In the genomic region with DNA sequence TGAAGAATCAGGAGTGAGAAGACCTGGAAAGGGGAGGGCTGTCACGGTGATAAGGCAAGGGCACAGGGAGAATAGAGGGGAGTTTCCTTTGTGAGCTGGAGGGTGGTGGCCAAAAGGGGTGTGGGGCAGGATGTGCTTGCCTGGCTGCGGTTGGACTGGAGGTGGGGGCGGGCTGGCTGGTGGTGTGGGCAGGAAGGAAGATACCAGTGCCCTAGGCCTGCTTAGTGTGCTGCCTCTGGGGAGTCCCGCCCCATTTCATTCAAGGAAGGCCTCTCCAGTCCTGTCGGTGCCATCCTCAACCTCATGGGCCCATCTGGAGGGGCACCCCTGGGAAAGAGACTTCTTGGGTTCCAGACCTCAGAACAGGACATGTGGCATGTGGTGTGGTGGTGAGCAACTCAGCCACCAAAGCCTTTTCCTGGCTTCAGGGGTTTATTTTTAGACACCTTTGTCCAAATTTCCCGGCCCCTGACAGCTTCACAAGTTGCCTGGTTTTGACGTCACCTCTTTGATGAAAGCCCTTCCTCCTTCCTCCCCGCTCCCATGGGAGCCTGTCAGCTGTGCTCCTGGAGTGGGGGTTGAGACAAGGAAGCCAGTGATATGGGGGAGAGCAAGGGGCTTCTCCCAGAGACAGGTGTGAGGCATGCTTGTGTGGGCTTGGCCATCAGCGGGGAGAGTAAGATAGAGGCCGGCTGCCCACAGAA, we compare ENCODE assay signal across 1 cellular context.
TF ChIP-seq lines count a peak whose summit lies in the region.

No MANE protein-coding gene starts in this region.

TF ChIP-seq in GM12878, 131 proteins besides CTCF, POLR2A, EP300 and RAD21:
- TF ChIP-seq, protein P1, sequence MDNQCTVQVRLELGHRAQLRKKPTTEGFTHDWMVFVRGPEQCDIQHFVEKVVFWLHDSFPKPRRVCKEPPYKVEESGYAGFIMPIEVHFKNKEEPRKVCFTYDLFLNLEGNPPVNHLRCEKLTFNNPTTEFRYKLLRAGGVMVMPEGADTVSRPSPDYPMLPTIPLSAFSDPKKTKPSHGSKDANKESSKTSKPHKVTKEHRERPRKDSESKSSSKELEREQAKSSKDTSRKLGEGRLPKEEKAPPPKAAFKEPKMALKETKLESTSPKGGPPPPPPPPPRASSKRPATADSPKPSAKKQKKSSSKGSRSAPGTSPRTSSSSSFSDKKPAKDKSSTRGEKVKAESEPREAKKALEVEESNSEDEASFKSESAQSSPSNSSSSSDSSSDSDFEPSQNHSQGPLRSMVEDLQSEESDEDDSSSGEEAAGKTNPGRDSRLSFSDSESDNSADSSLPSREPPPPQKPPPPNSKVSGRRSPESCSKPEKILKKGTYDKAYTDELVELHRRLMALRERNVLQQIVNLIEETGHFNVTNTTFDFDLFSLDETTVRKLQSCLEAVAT (IDR thresholded peaks at IDR 0.05): peak; percentile 41; the same call in 1 of the 2 replicates
- TF ChIP-seq IRF4 (IDR thresholded peaks at IDR 0.05; ENCODE audit: low read depth, low read length) (no peak), MTA2 (IDR thresholded peaks at IDR 0.05; ENCODE audit: low read depth) (peak; percentile 40; the same call in 1 of the 2 replicates), SMAD1 (IDR thresholded peaks at IDR 0.05; ENCODE audit: low read depth, partially characterized antibody) (no peak), IRF5 (IDR thresholded peaks at IDR 0.05; ENCODE audit: borderline replicate concordance) (no peak), DPF2 (IDR thresholded peaks at IDR 0.05) (0 out of 2 replicates have a peak, but pooled peaks have one; percentile 48), PKNOX1 (IDR thresholded peaks at IDR 0.05) (0 out of 2 replicates have a peak, but pooled peaks have one; percentile 31), EGR1 (IDR thresholded peaks at IDR 0.05; ENCODE audit: borderline replicate concordance in 1 of 2, low read depth in 2 of 2, low read length in 2 of 2) (peak in 1 of 2 experiments; percentile 54; a peak in 1 of 3 replicates), PAX5 (IDR thresholded peaks at IDR 0.05; ENCODE audit: borderline replicate concordance, low read depth, low read length) (peak; percentile 36; the same call in 1 of the 2 replicates), RUNX3 (IDR thresholded peaks at IDR 0.05; ENCODE audit: low read length) (peak; percentile 86), ATF7 (IDR thresholded peaks at IDR 0.05; ENCODE audit: low read depth) (0 out of 2 replicates have a peak, but pooled peaks have one; percentile 12), SP1 (IDR thresholded peaks at IDR 0.05; ENCODE audit: low read depth, low read length) (peak; percentile 33), SUPT20H (IDR thresholded peaks at IDR 0.05; ENCODE audit: borderline replicate concordance, control insufficient read depth, low read depth, low read length) (no peak), MEF2B (IDR thresholded peaks at IDR 0.05; ENCODE audit: partially characterized antibody, poor library complexity, severe bottlenecking) (peak; percentile 63), EED (IDR thresholded peaks at IDR 0.05; ENCODE audit: low read depth) (peak; percentile 23; the same call in 1 of the 2 replicates), CREB1 (IDR thresholded peaks at IDR 0.05; ENCODE audit: low read depth) (0 out of 2 replicates have a peak, but pooled peaks have one; percentile 10), IKZF1 (conservative IDR thresholded peaks at IDR 0.05) (peak; percentile 69), POLR2AphosphoS5 (IDR thresholded peaks at IDR 0.05; ENCODE audit: low read length) (no peak), IKZF2 (IDR thresholded peaks at IDR 0.05) (peak; percentile 44 to 54; a peak in 3 of 4 replicates)
- TF ChIP-seq, protein P2, sequence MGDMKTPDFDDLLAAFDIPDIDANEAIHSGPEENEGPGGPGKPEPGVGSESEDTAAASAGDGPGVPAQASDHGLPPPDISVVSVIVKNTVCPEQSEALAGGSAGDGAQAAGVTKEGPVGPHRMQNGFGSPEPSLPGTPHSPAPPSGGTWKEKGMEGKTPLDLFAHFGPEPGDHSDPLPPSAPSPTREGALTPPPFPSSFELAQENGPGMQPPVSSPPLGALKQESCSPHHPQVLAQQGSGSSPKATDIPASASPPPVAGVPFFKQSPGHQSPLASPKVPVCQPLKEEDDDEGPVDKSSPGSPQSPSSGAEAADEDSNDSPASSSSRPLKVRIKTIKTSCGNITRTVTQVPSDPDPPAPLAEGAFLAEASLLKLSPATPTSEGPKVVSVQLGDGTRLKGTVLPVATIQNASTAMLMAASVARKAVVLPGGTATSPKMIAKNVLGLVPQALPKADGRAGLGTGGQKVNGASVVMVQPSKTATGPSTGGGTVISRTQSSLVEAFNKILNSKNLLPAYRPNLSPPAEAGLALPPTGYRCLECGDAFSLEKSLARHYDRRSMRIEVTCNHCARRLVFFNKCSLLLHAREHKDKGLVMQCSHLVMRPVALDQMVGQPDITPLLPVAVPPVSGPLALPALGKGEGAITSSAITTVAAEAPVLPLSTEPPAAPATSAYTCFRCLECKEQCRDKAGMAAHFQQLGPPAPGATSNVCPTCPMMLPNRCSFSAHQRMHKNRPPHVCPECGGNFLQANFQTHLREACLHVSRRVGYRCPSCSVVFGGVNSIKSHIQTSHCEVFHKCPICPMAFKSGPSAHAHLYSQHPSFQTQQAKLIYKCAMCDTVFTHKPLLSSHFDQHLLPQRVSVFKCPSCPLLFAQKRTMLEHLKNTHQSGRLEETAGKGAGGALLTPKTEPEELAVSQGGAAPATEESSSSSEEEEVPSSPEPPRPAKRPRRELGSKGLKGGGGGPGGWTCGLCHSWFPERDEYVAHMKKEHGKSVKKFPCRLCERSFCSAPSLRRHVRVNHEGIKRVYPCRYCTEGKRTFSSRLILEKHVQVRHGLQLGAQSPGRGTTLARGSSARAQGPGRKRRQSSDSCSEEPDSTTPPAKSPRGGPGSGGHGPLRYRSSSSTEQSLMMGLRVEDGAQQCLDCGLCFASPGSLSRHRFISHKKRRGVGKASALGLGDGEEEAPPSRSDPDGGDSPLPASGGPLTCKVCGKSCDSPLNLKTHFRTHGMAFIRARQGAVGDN (IDR thresholded peaks at IDR 0.05): 0 out of 2 replicates have a peak, but pooled peaks have one; percentile 38
- TF ChIP-seq, protein P3, sequence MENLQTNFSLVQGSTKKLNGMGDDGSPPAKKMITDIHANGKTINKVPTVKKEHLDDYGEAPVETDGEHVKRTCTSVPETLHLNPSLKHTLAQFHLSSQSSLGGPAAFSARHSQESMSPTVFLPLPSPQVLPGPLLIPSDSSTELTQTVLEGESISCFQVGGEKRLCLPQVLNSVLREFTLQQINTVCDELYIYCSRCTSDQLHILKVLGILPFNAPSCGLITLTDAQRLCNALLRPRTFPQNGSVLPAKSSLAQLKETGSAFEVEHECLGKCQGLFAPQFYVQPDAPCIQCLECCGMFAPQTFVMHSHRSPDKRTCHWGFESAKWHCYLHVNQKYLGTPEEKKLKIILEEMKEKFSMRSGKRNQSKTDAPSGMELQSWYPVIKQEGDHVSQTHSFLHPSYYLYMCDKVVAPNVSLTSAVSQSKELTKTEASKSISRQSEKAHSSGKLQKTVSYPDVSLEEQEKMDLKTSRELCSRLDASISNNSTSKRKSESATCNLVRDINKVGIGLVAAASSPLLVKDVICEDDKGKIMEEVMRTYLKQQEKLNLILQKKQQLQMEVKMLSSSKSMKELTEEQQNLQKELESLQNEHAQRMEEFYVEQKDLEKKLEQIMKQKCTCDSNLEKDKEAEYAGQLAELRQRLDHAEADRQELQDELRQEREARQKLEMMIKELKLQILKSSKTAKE (IDR thresholded peaks at IDR 0.05; ENCODE audit: low read depth, poor library complexity, severe bottlenecking): no peak
- TF ChIP-seq, protein P4, sequence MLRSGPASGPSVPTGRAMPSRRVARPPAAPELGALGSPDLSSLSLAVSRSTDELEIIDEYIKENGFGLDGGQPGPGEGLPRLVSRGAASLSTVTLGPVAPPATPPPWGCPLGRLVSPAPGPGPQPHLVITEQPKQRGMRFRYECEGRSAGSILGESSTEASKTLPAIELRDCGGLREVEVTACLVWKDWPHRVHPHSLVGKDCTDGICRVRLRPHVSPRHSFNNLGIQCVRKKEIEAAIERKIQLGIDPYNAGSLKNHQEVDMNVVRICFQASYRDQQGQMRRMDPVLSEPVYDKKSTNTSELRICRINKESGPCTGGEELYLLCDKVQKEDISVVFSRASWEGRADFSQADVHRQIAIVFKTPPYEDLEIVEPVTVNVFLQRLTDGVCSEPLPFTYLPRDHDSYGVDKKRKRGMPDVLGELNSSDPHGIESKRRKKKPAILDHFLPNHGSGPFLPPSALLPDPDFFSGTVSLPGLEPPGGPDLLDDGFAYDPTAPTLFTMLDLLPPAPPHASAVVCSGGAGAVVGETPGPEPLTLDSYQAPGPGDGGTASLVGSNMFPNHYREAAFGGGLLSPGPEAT (IDR thresholded peaks at IDR 0.05; ENCODE audit: low read depth): peak; percentile 52; the same call in 1 of the 2 replicates
